ENCODE assay signal across 20 cellular contexts in genomic region chr3:100384735-100385134, GRCh38. TPM values are rescaled to one million over a fixed set of nuclear protein-coding genes. Genes with fewer than 3 reads are reported as not detected.
DNase-seq lines count a peak whose midpoint lies in the region; ATAC-seq, FAIRE-seq and TF ChIP-seq lines count a peak whose summit lies in the region.
"Had no signal": no experiment of that assay in that cellular context is flagged by ENCODE, and none has a peak within 500 bp of the region (broad histone marks: within the 10 kb centered on the region; RNA-seq: fewer than 3 reads in every experiment).

No MANE protein-coding gene starts in this region.

- no peaks in the 10 kb centered on the region for H3K27me3 ChIP-seq in keratinocyte (ENCODE audit: control insufficient read depth, extremely low read depth, insufficient read depth, low read length)

- peak overlapping the region; percentile 74 for H3K27ac Mint-ChIP-seq in activated T-cell treated with anti-CD3 and anti-CD28 coated beads, Interleukin-2, amount 50 U/mL, for 72 hours
- H3K27ac Mint-ChIP-seq in chondrocyte (ENCODE audit: unreplicated experiment), result peak overlapping the region; percentile 83

- no peak overlapping the region for H2AFZ ChIP-seq in keratinocyte (ENCODE audit: control insufficient read depth, low read length)
- H2AFZ ChIP-seq: PC-9 had no signal

- no peak overlapping the region for H3K4me3 Mint-ChIP-seq in activated T-cell treated with anti-CD3 and anti-CD28 coated beads, Interleukin-2, amount 50 U/mL, for 72 hours
- H3K4me3 Mint-ChIP-seq in chondrocyte (ENCODE audit: unreplicated experiment), result no peak overlapping the region

- no peak overlapping the region for H3K27ac ChIP-seq in keratinocyte (ENCODE audit: control insufficient read depth, insufficient read depth, low read length)
- H3K27ac ChIP-seq: PC-9 had no signal

- H3K79me2 ChIP-seq in keratinocyte (ENCODE audit: control insufficient read depth, insufficient read depth, low read length), result peaks cover 27% of the 10 kb centered on the region

- no peak for TF ChIP-seq CTCF in chondrocyte (IDR thresholded peaks at IDR 0.05)
- TF ChIP-seq CTCF in keratinocyte (optimal IDR thresholded peaks at IDR 0.05 in 1 of 3, IDR thresholded peaks at IDR 0.05 in 1 of 3, conservative IDR thresholded peaks at IDR 0.05 in 1 of 3; ENCODE audit: extremely low read depth in 1 of 3, insufficient read depth in 2 of 3, low read length in 3 of 3), result no peak

- H4K20me1 ChIP-seq in keratinocyte (ENCODE audit: control insufficient read depth, extremely low read depth, insufficient read depth, low read length), result no peaks in the 10 kb centered on the region

- no peak overlapping the region for H3K4me3 ChIP-seq in keratinocyte (ENCODE audit: control insufficient read depth in 2 of 3, extremely low read depth in 1 of 3, insufficient read depth in 2 of 3, low read depth in 1 of 3, low read length in 3 of 3)
- H3K4me3 ChIP-seq: PC-9 had no signal

- no peaks in the 10 kb centered on the region for H3K27me3 Mint-ChIP-seq in activated T-cell treated with anti-CD3 and anti-CD28 coated beads, Interleukin-2, amount 50 U/mL, for 72 hours (ENCODE audit: low read depth)
- H3K27me3 Mint-ChIP-seq in chondrocyte (ENCODE audit: low read depth), result no peaks in the 10 kb centered on the region

- no peaks in the 10 kb centered on the region for H3K9me3 ChIP-seq in keratinocyte (ENCODE audit: control insufficient read depth, low read depth, low read length)

- peaks cover 2% of the 10 kb centered on the region for H3K9me1 ChIP-seq in keratinocyte (ENCODE audit: control insufficient read depth, extremely low read depth, insufficient read depth, low read length)

- no peak for DNase-seq in activated T-cell treated with anti-CD3 and anti-CD28 coated beads, Interleukin-2, amount 50 U/mL, for 72 hours
- no peak for DNase-seq in activated T-cell treated with anti-CD3 and anti-CD28 coated beads for 4 hours
- DNase-seq in chondrocyte (ENCODE audit: low spot score), result no peak
- no peak for DNase-seq in keratinocyte (ENCODE audit: low read depth, low spot score)
- no peak for DNase-seq in NCI-H1105 (lab: John Stamatoyannopoulos, UW)
- DNase-seq in iPS-NIHi7 (ENCODE audit: extremely low spot score), result no peak
- no peak for DNase-seq in DMS 273 treated with DMSO at 0.1 percent for 48 hours (lab: John Stamatoyannopoulos, UW)
- DNase-seq in central memory CD4-positive, alpha-beta T cell, result no peak
- DNase-seq: AML-193, DMS79 treated with DMSO at 0.1 percent for 48 hours, GDM1, HCEC 1CT, KBM-7, NCI-H1092 treated with DMSO at 0.1 percent for 48 hours, NCI-H187, NCI-H446 treated with DMSO at 0.1 percent for 48 hours, NCI-H774, PC-9 had no signal

- H3K36me3 ChIP-seq in keratinocyte (ENCODE audit: control insufficient read depth in 2 of 2, extremely low read depth in 1 of 2, insufficient read depth in 2 of 2, low read length in 2 of 2), result peaks cover 6 to 23% of the 10 kb centered on the region in 2 experiments

- H3K36me3 Mint-ChIP-seq in activated T-cell treated with anti-CD3 and anti-CD28 coated beads, Interleukin-2, amount 50 U/mL, for 72 hours (ENCODE audit: insufficient read depth in 2 of 2), result peaks cover 8 to 25% of the 10 kb centered on the region in 2 donors
- peaks cover 17% of the 10 kb centered on the region for H3K36me3 Mint-ChIP-seq in chondrocyte (ENCODE audit: low read depth)

- no peak overlapping the region for H3K4me2 ChIP-seq in keratinocyte (ENCODE audit: control insufficient read depth, extremely low read depth, insufficient read depth, low read depth, low read length)
- H3K4me2 ChIP-seq: PC-9 had no signal

- no peak overlapping the region for H3K9ac ChIP-seq in keratinocyte (ENCODE audit: control insufficient read depth, extremely low read depth, insufficient read depth, low read length)

- peak; percentile 43 for FAIRE-seq in keratinocyte (lab: Jason Lieb, UNC)
- FAIRE-seq: GM12892, GM19239 had no signal

- H3K4me1 Mint-ChIP-seq in activated T-cell treated with anti-CD3 and anti-CD28 coated beads, Interleukin-2, amount 50 U/mL, for 72 hours (ENCODE audit: low read depth), result peaks cover 9% of the 10 kb centered on the region
- H3K4me1 Mint-ChIP-seq in chondrocyte (ENCODE audit: low read depth), result peaks cover 49% of the 10 kb centered on the region

- dilution Hi-C loops in keratinocyte (cut with MboI; ENCODE audit: extremely low pct_ligation_motif_present, low sequenced_read_pairs), result no loop called here

- no peak for ATAC-seq in activated T-cell treated with anti-CD3 and anti-CD28 coated beads, Interleukin-2, amount 50 U/mL, for 72 hours (replicated peaks in 1 of 2)

- no peaks in the 10 kb centered on the region for H3K4me1 ChIP-seq in keratinocyte (ENCODE audit: control insufficient read depth, extremely low read depth, insufficient read depth, low read length)

- peaks cover 0 to 2% of the 10 kb centered on the region in 2 donors for H3K9me3 Mint-ChIP-seq in activated T-cell treated with anti-CD3 and anti-CD28 coated beads, Interleukin-2, amount 50 U/mL, for 72 hours
- peaks cover 12% of the 10 kb centered on the region for H3K9me3 Mint-ChIP-seq in chondrocyte (ENCODE audit: low read depth)

RNA-seq across cellular contexts. Expression of gene TOMM70, which starts 16.2 kb away (rescaled TPM):
- total RNA-seq in activated T-cell treated with anti-CD3 and anti-CD28 coated beads, Interleukin-2, amount 50 U/mL, for 72 hours, result 10 to 100 TPM; 42.9 to 48.1 TPM
- 33.9 to 43.3 TPM (median 34.9 TPM) in 3 replicates for total RNA-seq in chondrocyte
- 26.2 to 40.8 TPM (median 26.2 TPM) in 3 replicates for polyA plus RNA-seq in keratinocyte
- polyA plus RNA-seq in keratinocyte (2011; ENCODE audit: low read depth), result 22.5 TPM
- 20.0 and 40.9 TPM in 2 replicates for polyA plus RNA-seq in keratinocyte (2011; cell fraction: cytosol; rRNA removed)
- 23.8 and 33.7 TPM in 2 replicates for polyA plus RNA-seq in keratinocyte (2011; cell fraction: nucleus; rRNA removed)
- polyA plus RNA-seq in keratinocyte (2012; ENCODE audit: low replicate concordance), result 24.4 and 30.9 TPM in 2 replicates
- polyA minus RNA-seq in keratinocyte, result 6.8 to 37.2 TPM (median 19.4 TPM) in 3 replicates
- 32.2 TPM for polyA minus RNA-seq in keratinocyte (2011; cell fraction: cytosol; rRNA and poly(A)+ RNA removed)
- polyA minus RNA-seq in keratinocyte (2011; cell fraction: nucleus; rRNA and poly(A)+ RNA removed), result 19.0 and 33.6 TPM in 2 replicates

RNA-seq across cellular contexts. Expression of gene LNP1, which starts 16.6 kb away (rescaled TPM):
- 1 to 10 TPM; 3.1 to 3.2 TPM for total RNA-seq in activated T-cell treated with anti-CD3 and anti-CD28 coated beads, Interleukin-2, amount 50 U/mL, for 72 hours
- total RNA-seq in chondrocyte, result 1.0 to 2.2 TPM (median 1.5 TPM) in 3 replicates
- polyA plus RNA-seq in keratinocyte, result 0.19 to 0.95 TPM (median 0.64 TPM) in 3 replicates
- 0.20 TPM for polyA plus RNA-seq in keratinocyte (2011; ENCODE audit: low read depth)
- polyA plus RNA-seq in keratinocyte (2011; cell fraction: cytosol; rRNA removed), result 0.45 and 0.62 TPM in 2 replicates
- 0.36 and 0.56 TPM in 2 replicates for polyA plus RNA-seq in keratinocyte (2011; cell fraction: nucleus; rRNA removed)
- 0.51 and 1.0 TPM in 2 replicates for polyA plus RNA-seq in keratinocyte (2012; ENCODE audit: low replicate concordance)
- polyA minus RNA-seq in keratinocyte, result 0.23 to 0.90 TPM (median 0.53 TPM) in 3 replicates
- polyA minus RNA-seq in keratinocyte (2011; cell fraction: cytosol; rRNA and poly(A)+ RNA removed), result not detected
- polyA minus RNA-seq in keratinocyte (2011; cell fraction: nucleus; rRNA and poly(A)+ RNA removed), result 0.31 TPM in 1 of 2 replicates, not detected in the other

RNA-seq across cellular contexts. Expression of gene NIT2, which starts 50.2 kb away (rescaled TPM):
- 10 to 100 TPM; 37.6 to 39.9 TPM for total RNA-seq in activated T-cell treated with anti-CD3 and anti-CD28 coated beads, Interleukin-2, amount 50 U/mL, for 72 hours
- 46.2 to 52.7 TPM (median 46.6 TPM) in 3 replicates for total RNA-seq in chondrocyte
- polyA plus RNA-seq in keratinocyte, result 79.1 to 118 TPM (median 98.6 TPM) in 3 replicates
- polyA plus RNA-seq in keratinocyte (2011; ENCODE audit: low read depth), result 17.4 TPM
- polyA plus RNA-seq in keratinocyte (2011; cell fraction: cytosol; rRNA removed), result 61.2 and 102 TPM in 2 replicates
- 122 and 157 TPM in 2 replicates for polyA plus RNA-seq in keratinocyte (2011; cell fraction: nucleus; rRNA removed)
- polyA plus RNA-seq in keratinocyte (2012; ENCODE audit: low replicate concordance), result 69.1 and 69.8 TPM in 2 replicates
- polyA minus RNA-seq in keratinocyte, result 8.0 to 45.3 TPM (median 32.4 TPM) in 3 replicates
- polyA minus RNA-seq in keratinocyte (2011; cell fraction: cytosol; rRNA and poly(A)+ RNA removed), result 30.1 TPM
- polyA minus RNA-seq in keratinocyte (2011; cell fraction: nucleus; rRNA and poly(A)+ RNA removed), result 12.6 and 28.9 TPM in 2 replicates
